ENCODE assay signal across 13 cellular contexts in genomic region chr10:61757525-61758397, GRCh38.
DNase-seq lines count a peak whose midpoint lies in the region; ATAC-seq and TF ChIP-seq lines count a peak whose summit lies in the region.
"Had no signal": no experiment of that assay in that cellular context is flagged by ENCODE, and none has a peak within 500 bp of the region (broad histone marks: within the 10 kb centered on the region; RNA-seq: fewer than 3 reads in every experiment).

No MANE protein-coding gene starts in this region.

- H3K4me1 Mint-ChIP-seq in nephron progenitor cell, result peaks cover 27% of the 10 kb centered on the region

- H3K4me3 ChIP-seq in Peyer's patch (no peak overlapping the region), epithelial cell of proximal tubule (ENCODE audit: low read depth, low read length) (no peak overlapping the region), BE2C (ENCODE audit: low read depth, low read length) (no peak overlapping the region)

- DNase-seq in Daoy (ENCODE audit: low read depth) (peak; percentile 62), Peyer's patch (peak in 2 of 3 donors; percentile 51 to 67), epithelial cell of proximal tubule (ENCODE audit: low read depth) (peak; percentile 89), nephron progenitor cell (no peak), BE2C (no peak)
- DNase-seq in activated CD4-positive, CD25-positive, alpha-beta regulatory T cell treated with anti-CD3 and anti-CD28 coated beads, Interleukin-2, amount 50 U/mL, for 72 hours, result no peak
- DNase-seq in activated effector memory CD4-positive, alpha-beta T cell treated with Interleukin-2 at 50 U/mL for 16 hours, result no peak
- DNase-seq: endodermal cell, left ventricle myocardium superior, NCI-H1105 had no signal

- H3K27me3 Mint-ChIP-seq in nephron progenitor cell (ENCODE audit: low read depth, poor library complexity), result no peaks in the 10 kb centered on the region
- H3K27me3 Mint-ChIP-seq: activated naive CD4-positive, alpha-beta T cell treated with anti-CD3 and anti-CD28 coated beads, Interleukin-2, amount 50 U/mL, for 24 hours had no signal

- no peak for ATAC-seq in HG02870 (IDR thresholded peaks at IDR 0.05; ENCODE audit: unreplicated experiment)
- ATAC-seq: activated CD4-positive, CD25-positive, alpha-beta regulatory T cell treated with anti-CD3 and anti-CD28 coated beads, Interleukin-2, amount 50 U/mL, for 24 hours; left ventricle myocardium superior had no signal

- H3K27ac ChIP-seq in Peyer's patch, result peak overlapping the region in 1 of 4 donors; percentile 0

- TF ChIP-seq POLR2A in Peyer's patch (IDR thresholded peaks at IDR 0.05), result no peak

- H3K9me3 Mint-ChIP-seq in nephron progenitor cell, result no peaks in the 10 kb centered on the region
- H3K9me3 Mint-ChIP-seq: activated naive CD4-positive, alpha-beta T cell treated with anti-CD3 and anti-CD28 coated beads, Interleukin-2, amount 50 U/mL, for 24 hours; endodermal cell had no signal

- H3K27me3 ChIP-seq in Peyer's patch, result no peaks in the 10 kb centered on the region
- no peaks in the 10 kb centered on the region for H3K27me3 ChIP-seq in BE2C

- peak overlapping the region; percentile 70 for H3K27ac Mint-ChIP-seq in nephron progenitor cell
- H3K27ac Mint-ChIP-seq: activated naive CD4-positive, alpha-beta T cell treated with anti-CD3 and anti-CD28 coated beads, Interleukin-2, amount 50 U/mL, for 24 hours; endodermal cell had no signal

- peaks cover 0 to 32% (median 0%) of the 10 kb centered on the region in 4 donors for H3K4me1 ChIP-seq in Peyer's patch
- peaks cover 24% of the 10 kb centered on the region for H3K4me1 ChIP-seq in BE2C

- H3K9me3 ChIP-seq in Peyer's patch, result no peaks in the 10 kb centered on the region
- H3K9me3 ChIP-seq in BE2C, result no peaks in the 10 kb centered on the region

- no peaks in the 10 kb centered on the region for H3K36me3 Mint-ChIP-seq in nephron progenitor cell (ENCODE audit: low read depth)
- H3K36me3 Mint-ChIP-seq: activated naive CD4-positive, alpha-beta T cell treated with anti-CD3 and anti-CD28 coated beads, Interleukin-2, amount 50 U/mL, for 24 hours had no signal

- TF ChIP-seq CTCF in Peyer's patch (IDR thresholded peaks at IDR 0.05) (no peak), epithelial cell of proximal tubule (conservative IDR thresholded peaks at IDR 0.05; ENCODE audit: low read depth, low read length) (no peak), nephron progenitor cell (IDR thresholded peaks at IDR 0.05) (no peak), BE2C (IDR thresholded peaks at IDR 0.05; ENCODE audit: low read depth, low read length) (no peak)

- no peak overlapping the region for H3K4me3 Mint-ChIP-seq in nephron progenitor cell
- H3K4me3 Mint-ChIP-seq: activated naive CD4-positive, alpha-beta T cell treated with anti-CD3 and anti-CD28 coated beads, Interleukin-2, amount 50 U/mL, for 24 hours; endodermal cell had no signal

- H3K36me3 ChIP-seq in Peyer's patch (no peaks in the 10 kb centered on the region), BE2C (no peaks in the 10 kb centered on the region)

Comparison
In these comparisons a context has a peak if more than half of its experiments do, and no peak if none do; other contexts are left out.
1. DNase-seq: peak in Daoy (single experiment), Peyer's patch (2 of 3) and epithelial cell of proximal tubule (single experiment); none in nephron progenitor cell (single experiment), BE2C (single experiment), activated CD4-positive, CD25-positive, alpha-beta regulatory T cell treated with anti-CD3 and anti-CD28 coated beads, Interleukin-2, amount 50 U/mL, for 72 hours (single experiment) and activated effector memory CD4-positive, alpha-beta T cell treated with Interleukin-2 at 50 U/mL for 16 hours (single experiment).